ENCODE assay signal across 34 cellular contexts in the genomic region with DNA sequence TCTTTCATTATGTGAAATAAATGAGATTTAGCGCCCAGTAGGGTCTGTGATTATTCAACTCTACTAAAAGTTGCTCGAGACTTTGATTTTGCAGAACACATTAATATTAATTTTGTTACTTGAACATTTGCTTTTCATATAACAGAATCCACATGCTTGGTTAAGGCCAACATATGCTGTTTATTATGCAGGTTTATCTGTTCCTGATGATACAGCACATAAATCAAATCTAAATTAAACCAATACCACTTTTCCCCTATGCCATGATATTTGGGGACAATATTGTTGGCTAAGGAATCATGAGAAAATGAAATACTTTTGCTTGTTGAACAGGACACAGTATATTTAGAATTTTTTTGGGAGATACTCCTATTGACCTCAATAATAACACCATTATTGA.
"Had no signal": no experiment of that assay in that cellular context is flagged by ENCODE, and none has a peak within 500 bp of the region (broad histone marks: within the 10 kb centered on the region; RNA-seq: fewer than 3 reads in every experiment).

No MANE protein-coding gene starts in this region.

- H3K9ac ChIP-seq: KMS-11 had no signal

- H3K4me3 ChIP-seq: MG63 had no signal

- H3K27ac ChIP-seq: KMS-11 had no signal

- DNase-seq: Karpas-422, Kasumi-1, KG1, MG63, MM.1S, MV-4-11, NCI-H1048, NCI-H1092, NCI-H1092 treated with DMSO at 0.1 percent for 48 hours, NCI-H1105, NCI-H1105 treated with DMSO at 0.1 percent for 48 hours, NCI-H1417, NCI-H1417 treated with DMSO at 0.1 percent for 48 hours, NCI-H1436, NCI-H1436 treated with DMSO at 0.1 percent for 48 hours, NCI-H146, NCI-H1694, NCI-H1694 treated with DMSO at 0.1 percent for 48 hours, NCI-H187, NCI-H187 treated with DMSO at 0.1 percent for 48 hours, NCI-H1930, NCI-H2029, NCI-H2029 treated with DMSO at 0.1 percent for 48 hours, NCI-H2081, NCI-H2081 treated with DMSO at 0.1 percent for 48 hours, NCI-H2107, NCI-H2171, NCI-H2171 treated with DMSO at 0.1 percent for 48 hours, NCI-H2227 treated with DMSO at 0.1 percent for 48 hours, NCI-H226, NCI-H345, NCI-H446, NCI-H446 treated with DMSO at 0.1 percent for 48 hours had no signal

- H3K27me3 ChIP-seq: MG63 had no signal

- H3K9me3 ChIP-seq: MG63 had no signal

- H3K36me3 ChIP-seq: MG63 had no signal

- H3K4me2 ChIP-seq: KMS-11 had no signal
